20 cellular contexts compared by ENCODE assay signal in the genomic region with DNA sequence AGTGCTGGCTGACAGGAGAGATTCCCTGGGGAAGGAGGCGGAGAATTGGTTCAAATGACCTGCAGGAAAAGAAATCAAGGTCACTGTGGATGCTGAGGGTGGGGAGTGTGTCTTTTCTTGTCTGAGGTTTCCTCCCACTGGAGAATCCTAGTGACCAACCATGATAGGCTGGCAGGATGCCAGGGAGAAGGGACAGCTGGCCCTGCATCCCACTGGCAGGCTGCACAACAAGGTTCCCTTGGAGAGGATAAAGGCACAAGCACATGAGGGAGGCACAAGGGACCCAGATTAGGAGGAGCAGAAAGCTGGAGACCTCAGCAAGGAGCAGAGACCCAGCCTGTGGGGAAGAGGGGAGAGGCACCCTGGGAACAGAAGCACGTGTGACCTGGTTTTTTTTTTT. TPM values are rescaled to one million over a fixed set of nuclear protein-coding genes. Genes with fewer than 3 reads are reported as not detected.
DNase-seq lines count a peak whose midpoint lies in the region; ATAC-seq and TF ChIP-seq lines count a peak whose summit lies in the region.
"Had no signal": no experiment of that assay in that cellular context is flagged by ENCODE, and none has a peak within 500 bp of the region (broad histone marks: within the 10 kb centered on the region; RNA-seq: fewer than 3 reads in every experiment).

No MANE protein-coding gene starts in this region.

- no peaks in the 10 kb centered on the region for H3K27me3 Mint-ChIP-seq in natural killer cell (ENCODE audit: low read depth in 2 of 2)
- H3K27me3 Mint-ChIP-seq: activated B cell treated with CpG ODN at 0.5 μM for 24 hours; CD4-positive, CD25-positive, alpha-beta regulatory T cell had no signal

- ATAC-seq in natural killer cell: no peak
- ATAC-seq: lower lobe of right lung, upper lobe of right lung had no signal

- no peaks in the 10 kb centered on the region for H3K36me3 Mint-ChIP-seq in natural killer cell

- intact Hi-C loops in posterior cingulate gyrus (cut with DNase I): no loop called here
- intact Hi-C loops in natural killer cell (cut with micrococcal nuclease): no loop called here

- no peaks in the 10 kb centered on the region for H3K9me3 Mint-ChIP-seq in natural killer cell
- H3K9me3 Mint-ChIP-seq: activated B cell treated with CpG ODN at 0.5 μM for 24 hours; activated T-helper 2 cell treated with anti-CD3 and anti-CD28 coated beads, Interferon-gamma antibody, Interleukin-2, Interleukin-4, amounts not matched to agents 10 μg/mL and 5 μg/mL and 100 μg/mL, durations not matched to agents 14 hours and 24 hours and 36 hours; CD4-positive, CD25-positive, alpha-beta regulatory T cell had no signal

- TF ChIP-seq CTCF in natural killer cell (IDR thresholded peaks at IDR 0.05): no peak

- DNase-seq in NCI-H748 (lab: John Stamatoyannopoulos, UW; ENCODE audit: unreplicated experiment) (peak; percentile 26), NCI-H748 treated with DMSO at 0.1 percent for 48 hours (lab: John Stamatoyannopoulos, UW) (no peak), NCI-H69 (lab: John Stamatoyannopoulos, UW) (peak; percentile 67), globus pallidus (ENCODE audit: low spot score) (peak; percentile 35), posterior cingulate gyrus (peak in 6 of 10 donors; percentile 30 to 83 (median 48)), HT-29 (ENCODE audit: low spot score) (no peak), natural killer cell (no peak), kidney glomerular epithelial cell (lab: John Stamatoyannopoulos, UW) (no peak)
- DNase-seq: ACHN; activated B cell treated with CpG ODN at 0.5 μM for 24 hours; CD4-positive, CD25-positive, alpha-beta regulatory T cell; central memory CD4-positive, alpha-beta T cell; DND-41; effector memory CD4-positive, alpha-beta T cell; GM23248; lower lobe of right lung; SHP77 treated with DMSO at 0.1 percent for 48 hours; stimulated activated naive CD4-positive, alpha-beta T cell treated with Interleukin-2 at 50 U/mL for 16 hours; upper lobe of right lung had no signal

- H3K4me3 Mint-ChIP-seq in natural killer cell: no peak overlapping the region
- H3K4me3 Mint-ChIP-seq: activated B cell treated with CpG ODN at 0.5 μM for 24 hours; CD4-positive, CD25-positive, alpha-beta regulatory T cell had no signal

- no peaks in the 10 kb centered on the region for H3K4me1 Mint-ChIP-seq in natural killer cell
- H3K4me1 Mint-ChIP-seq: activated B cell treated with CpG ODN at 0.5 μM for 24 hours had no signal

- no peak overlapping the region for H3K27ac Mint-ChIP-seq in natural killer cell
- H3K27ac Mint-ChIP-seq: activated B cell treated with CpG ODN at 0.5 μM for 24 hours; activated T-helper 2 cell treated with anti-CD3 and anti-CD28 coated beads, Interferon-gamma antibody, Interleukin-2, Interleukin-4, amounts not matched to agents 10 μg/mL and 5 μg/mL and 100 μg/mL, durations not matched to agents 14 hours and 24 hours and 36 hours; CD4-positive, CD25-positive, alpha-beta regulatory T cell had no signal

RNA-seq across cellular contexts. Expression of gene ZDHHC12, which starts 11.4 kb away (rescaled TPM):
- total RNA-seq in HT-29 (2014; rRNA removed; shearing (Covaris generic)): 160 and 195 TPM in 2 replicates
- total RNA-seq in natural killer cell: 10 to 100 TPM; 26.1 to 37.1 (median 28.6) TPM

RNA-seq across cellular contexts. Expression of gene PKN3, which starts 33.1 kb away (rescaled TPM):
- total RNA-seq in HT-29 (2014; rRNA removed; shearing (Covaris generic)): 17.9 and 18.7 TPM in 2 replicates
- 1 to 10 TPM; 3.6 to 4.5 (median 3.9) TPM for total RNA-seq in natural killer cell

RNA-seq across cellular contexts. Expression of gene ZER1, which starts 36.4 kb away (rescaled TPM):
- 17.2 and 18.5 TPM in 2 replicates for total RNA-seq in HT-29 (2014; rRNA removed; shearing (Covaris generic))
- total RNA-seq in natural killer cell: 10 to 100 TPM; 35.0 to 37.4 (median 35.2) TPM

RNA-seq across cellular contexts. Expression of gene SET, which starts 46.4 kb away (rescaled TPM):
- total RNA-seq in HT-29 (2014; rRNA removed; shearing (Covaris generic)): 403 and 420 TPM in 2 replicates
- total RNA-seq in natural killer cell: 100 to 1,000 TPM; 331 to 341 (median 334) TPM

RNA-seq across cellular contexts. Expression of gene TBC1D13, which starts 51.7 kb away (rescaled TPM):
- 24.0 and 25.4 TPM in 2 replicates for total RNA-seq in HT-29 (2014; rRNA removed; shearing (Covaris generic))
- total RNA-seq in natural killer cell: 10 to 100 TPM; 31.5 to 34.5 (median 33.7) TPM

Comparison
In these comparisons a context has a peak if more than half of its experiments do, and no peak if none do; other contexts are left out.
1. DNase-seq: peak in NCI-H748 (single experiment), NCI-H69 (single experiment), globus pallidus (single experiment) and posterior cingulate gyrus (6 of 10); none in NCI-H748 treated with DMSO at 0.1 percent for 48 hours (single experiment), HT-29 (single experiment), natural killer cell (single experiment) and kidney glomerular epithelial cell (single experiment).